16 cellular contexts compared by ENCODE assay signal in genomic region chr5:94267350-94267899, GRCh38.
DNase-seq lines count a peak whose midpoint lies in the region; ATAC-seq and TF ChIP-seq lines count a peak whose summit lies in the region.
"Had no signal": no experiment of that assay in that cellular context is flagged by ENCODE, and none has a peak within 500 bp of the region (broad histone marks: within the 10 kb centered on the region; RNA-seq: fewer than 3 reads in every experiment).

No MANE protein-coding gene starts in this region.

- DNase-seq in DND-41 (no peak), NCI-H2029 treated with DMSO at 0.1 percent for 48 hours (lab: John Stamatoyannopoulos, UW) (peak; percentile 18), left lung (no peak), inferior parietal cortex (ENCODE audit: extremely low spot score) (no peak), GM10266 (ENCODE audit: extremely low spot score) (no peak), anterior cingulate cortex (lab: John Stamatoyannopoulos, UW) (no peak)
- DNase-seq: ACHN; CD4-positive, CD25-positive, alpha-beta regulatory T cell; DMS 273 treated with DMSO at 0.1 percent for 48 hours; DMS79 treated with DMSO at 0.1 percent for 48 hours; GDM1; GM23248; H7 had no signal

- ATAC-seq in DND-41 (ENCODE audit: insufficient read depth, low read depth) (no peak), HG03432 (IDR thresholded peaks at IDR 0.05; ENCODE audit: unreplicated experiment) (peak; percentile 39), left lung (peak; percentile 69)
- ATAC-seq: HepG2 had no signal

- no peaks in the 10 kb centered on the region for H3K27me3 ChIP-seq in DND-41 (ENCODE audit: insufficient read depth, low read length, poor library complexity)
- no peaks in the 10 kb centered on the region for H3K27me3 ChIP-seq in left lung
- H3K27me3 ChIP-seq: BLaER1 treated with 17β-estradiol and CSF1 and Interleukin-3, amounts not matched to agents 10 nM and 100 nM had no signal

- H3K4me3 ChIP-seq in DND-41 (ENCODE audit: low read depth in 1 of 2, low read length in 2 of 2), result no peak overlapping the region
- H3K4me3 ChIP-seq in left lung, result no peak overlapping the region
- H3K4me3 ChIP-seq: BLaER1 treated with 17β-estradiol and CSF1 and Interleukin-3, amounts not matched to agents 10 nM and 100 nM; GM23248 had no signal

- H3K9me3 ChIP-seq in DND-41 (ENCODE audit: insufficient read depth, low read length, severe bottlenecking), result no peaks in the 10 kb centered on the region
- H3K9me3 ChIP-seq in left lung, result no peaks in the 10 kb centered on the region

- H3K9ac ChIP-seq in DND-41 (ENCODE audit: low read depth, low read length), result 0 out of 2 replicates have a peak overlapping the region, but pooled peaks have one; percentile 22
- H3K9ac ChIP-seq: BLaER1 treated with 17β-estradiol and CSF1 and Interleukin-3, amounts not matched to agents 10 nM and 100 nM; GM23248 had no signal

- no peaks in the 10 kb centered on the region for H4K20me1 ChIP-seq in DND-41 (ENCODE audit: insufficient read depth, low read length)
- H4K20me1 ChIP-seq: BLaER1 treated with 17β-estradiol and CSF1 and Interleukin-3, amounts not matched to agents 10 nM and 100 nM had no signal

- 0 out of 2 replicates have a peak overlapping the region, but pooled peaks have one; percentile 46 for H2AFZ ChIP-seq in DND-41 (ENCODE audit: low read depth, low read length)
- H2AFZ ChIP-seq: GM23248 had no signal

- H3K4me2 ChIP-seq in DND-41 (ENCODE audit: insufficient read depth, low read length), result peak overlapping the region; percentile 39

- peaks cover 26% of the 10 kb centered on the region for H3K4me1 ChIP-seq in DND-41 (ENCODE audit: insufficient read depth, low read length)
- no peaks in the 10 kb centered on the region for H3K4me1 ChIP-seq in left lung

- H3K79me2 ChIP-seq in DND-41 (ENCODE audit: insufficient read depth, low read length), result no peaks in the 10 kb centered on the region

- intact Hi-C loops in left lung (cut with DNase I), result no loop called here

- no peaks in the 10 kb centered on the region for H3K36me3 ChIP-seq in DND-41 (ENCODE audit: insufficient read depth, low read length)
- no peaks in the 10 kb centered on the region for H3K36me3 ChIP-seq in left lung
- H3K36me3 ChIP-seq: BLaER1 treated with 17β-estradiol and CSF1 and Interleukin-3, amounts not matched to agents 10 nM and 100 nM had no signal

- peak overlapping the region; percentile 62 for H3K27ac ChIP-seq in DND-41 (ENCODE audit: low read length)
- no peak overlapping the region for H3K27ac ChIP-seq in left lung
- H3K27ac ChIP-seq: BLaER1 treated with 17β-estradiol and CSF1 and Interleukin-3, amounts not matched to agents 10 nM and 100 nM; GM23248 had no signal

- no peak for TF ChIP-seq CTCF in DND-41 (IDR thresholded peaks at IDR 0.05; ENCODE audit: borderline replicate concordance, extremely low read depth, low read length, poor library complexity, severe bottlenecking)
- TF ChIP-seq CTCF in left lung (IDR thresholded peaks at IDR 0.05), result no peak
- TF ChIP-seq CTCF in GM10266 (IDR thresholded peaks at IDR 0.05; ENCODE audit: control insufficient read depth, insufficient read depth, low read depth, missing control alignments), result no peak
